1 cellular context compared by ENCODE assay signal in genomic region chr3:32374788-32375595, GRCh38.
TF ChIP-seq lines count a peak whose summit lies in the region.

No MANE protein-coding gene starts in this region.

TF ChIP-seq in HEK293, 187 proteins besides CTCF, POLR2A, EP300 and RAD21 (continued from another document):
- TF ChIP-seq ZNF138 (tag by site-specific recombination; IDR thresholded peaks at IDR 0.05; ENCODE audit: borderline replicate concordance) = no peak
- no peak for TF ChIP-seq ZNF621 (tag by site-specific recombination; IDR thresholded peaks at IDR 0.05)
- no peak for TF ChIP-seq ZNF571 (tag by site-specific recombination; IDR thresholded peaks at IDR 0.05)
- TF ChIP-seq SP7 (tag by site-specific recombination; IDR thresholded peaks at IDR 0.05) = no peak
- no peak for TF ChIP-seq ZNF24 (tag by site-specific recombination; IDR thresholded peaks at IDR 0.05)
- TF ChIP-seq ZSCAN23 (tag by site-specific recombination; IDR thresholded peaks at IDR 0.05) = no peak
- TF ChIP-seq ZNF404 (tag by site-specific recombination; IDR thresholded peaks at IDR 0.05) = no peak
- TF ChIP-seq ZNF654 (tag by site-specific recombination; IDR thresholded peaks at IDR 0.05; ENCODE audit: low read depth) = peak; percentile 24
- TF ChIP-seq KLF16 (tag by site-specific recombination; IDR thresholded peaks at IDR 0.05) = no peak
- TF ChIP-seq ZNF202 (tag by site-specific recombination; IDR thresholded peaks at IDR 0.05; ENCODE audit: borderline replicate concordance) = no peak
- 0 out of 2 replicates have a peak, but pooled peaks have one; percentile 22 for TF ChIP-seq ZNF660 (tag by site-specific recombination; IDR thresholded peaks at IDR 0.05)
- no peak for TF ChIP-seq YY1 (tag by site-specific recombination; IDR thresholded peaks at IDR 0.05)
- TF ChIP-seq ZNF169 (tag by site-specific recombination; IDR thresholded peaks at IDR 0.05) = no peak
- TF ChIP-seq ZEB2 (tag by site-specific recombination; IDR thresholded peaks at IDR 0.05) = no peak
- no peak for TF ChIP-seq GLIS1 (tag by site-specific recombination; IDR thresholded peaks at IDR 0.05)
- TF ChIP-seq ZNF510 (tag by site-specific recombination; IDR thresholded peaks at IDR 0.05; ENCODE audit: insufficient replicate concordance) = no peak
- no peak for TF ChIP-seq ZNF664 (tag by site-specific recombination; IDR thresholded peaks at IDR 0.05)
- TF ChIP-seq ZNF645 (tag by site-specific recombination; IDR thresholded peaks at IDR 0.05) = no peak
- no peak for TF ChIP-seq ZNF175 (tag by site-specific recombination; IDR thresholded peaks at IDR 0.05)
